ENCODE assay signal across 13 cellular contexts in the genomic region with DNA sequence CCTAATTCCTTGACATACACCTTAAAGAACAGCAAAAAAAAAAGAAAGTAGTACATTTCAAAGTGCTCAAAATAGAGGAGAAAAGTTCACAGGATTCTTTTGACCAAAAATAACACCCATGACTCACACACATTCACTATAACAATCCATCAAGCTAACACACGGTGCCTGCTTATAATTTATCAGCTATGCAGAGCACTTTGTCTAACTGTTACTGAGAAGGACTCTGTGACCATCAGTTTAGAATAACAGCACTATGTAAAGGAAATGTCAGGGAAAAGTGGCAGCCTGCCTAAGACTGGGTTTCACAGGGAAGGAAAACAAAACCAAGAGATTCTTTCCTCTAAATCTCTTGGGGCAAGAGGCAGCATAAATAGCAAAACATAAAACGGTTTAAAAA. TPM values are rescaled to one million over a fixed set of nuclear protein-coding genes. Genes with fewer than 3 reads are reported as not detected.
DNase-seq lines count a peak whose midpoint lies in the region; ATAC-seq and TF ChIP-seq lines count a peak whose summit lies in the region.
"Had no signal": no experiment of that assay in that cellular context is flagged by ENCODE, and none has a peak within 500 bp of the region (broad histone marks: within the 10 kb centered on the region; RNA-seq: fewer than 3 reads in every experiment).

No MANE protein-coding gene starts in this region.

- no peak overlapping the region for H3K9ac ChIP-seq in colonic mucosa (ENCODE audit: low read depth in 2 of 2, low read length in 2 of 2)
- no peak overlapping the region for H3K9ac ChIP-seq in trophoblast cell (ENCODE audit: low read length)

- no peak overlapping the region for H2AFZ ChIP-seq in trophoblast cell (ENCODE audit: insufficient read depth, low read length, poor library complexity)

- no peak overlapping the region for H3K14ac ChIP-seq in trophoblast cell (ENCODE audit: low read length)

- H2BK120ac ChIP-seq in trophoblast cell (ENCODE audit: insufficient read depth, low read length, poor library complexity) = no peak overlapping the region

- H4K91ac ChIP-seq in trophoblast cell (ENCODE audit: low read depth, low read length) = no peak overlapping the region

- H3K36me3 ChIP-seq in colonic mucosa = no peaks in the 10 kb centered on the region
- no peaks in the 10 kb centered on the region for H3K36me3 ChIP-seq in thyroid gland
- no peaks in the 10 kb centered on the region for H3K36me3 ChIP-seq in upper lobe of left lung
- no peaks in the 10 kb centered on the region for H3K36me3 ChIP-seq in trophoblast cell (ENCODE audit: control insufficient read depth in 1 of 2, insufficient read depth in 2 of 2, low read length in 2 of 2)
- H3K36me3 ChIP-seq: adrenal gland, HAP-1, ovary had no signal

- WGBS in thyroid gland, 2 donors = 14 to 22% methylated on average over 2 of the region's 2 CpGs
- WGBS in upper lobe of left lung, 2 donors = 22 to 23% methylated on average over 2 of the region's 2 CpGs
- no CpG with 5 or more reads among the region's 2 CpGs for WGBS in trophoblast cell (ENCODE audit: extremely low coverage, insufficient coverage, insufficient read length)

- H3K4ac ChIP-seq in trophoblast cell (ENCODE audit: low read depth, low read length) = no peak overlapping the region

- TF ChIP-seq POLR2A in thyroid gland (IDR thresholded peaks at IDR 0.05) (no peak), upper lobe of left lung (IDR thresholded peaks at IDR 0.05) (no peak)

- H3K79me2 ChIP-seq in trophoblast cell (ENCODE audit: control insufficient read depth, insufficient read depth, low read length, poor library complexity) = no peaks in the 10 kb centered on the region

- H3K23ac ChIP-seq in trophoblast cell (ENCODE audit: low read length) = no peak overlapping the region

- no peak overlapping the region for H4K8ac ChIP-seq in trophoblast cell (ENCODE audit: low read depth, low read length)

- H3K4me3 ChIP-seq in colonic mucosa (no peak overlapping the region), thyroid gland (replicated peaks in 1 of 3) (no peak overlapping the region), upper lobe of left lung (no peak overlapping the region), trophoblast cell (ENCODE audit: low read depth, low read length) (no peak overlapping the region)
- H3K4me3 ChIP-seq: adrenal gland, HAP-1, ovary had no signal

- no peaks in the 10 kb centered on the region for H3K79me1 ChIP-seq in trophoblast cell (ENCODE audit: low read length)

- no peak overlapping the region for H2BK12ac ChIP-seq in trophoblast cell (ENCODE audit: low read length)

- H3K18ac ChIP-seq in trophoblast cell (ENCODE audit: low read length) = no peak overlapping the region

- ATAC-seq in upper lobe of left lung (ENCODE audit: low FRiP score in 2 of 2) = no peak

- intact Hi-C loops in colonic mucosa (cut with DNase I) (no loop called here), thyroid gland (cut with DNase I) (no loop called here)

- TF ChIP-seq CTCF in colonic mucosa (IDR thresholded peaks at IDR 0.05) (no peak), thyroid gland (IDR thresholded peaks at IDR 0.05) (no peak), upper lobe of left lung (IDR thresholded peaks at IDR 0.05) (no peak)

- H3K9me3 ChIP-seq in colonic mucosa (no peaks in the 10 kb centered on the region), thyroid gland (no peaks in the 10 kb centered on the region), upper lobe of left lung (peaks cover 0 to under 1% (median 0%) of the 10 kb centered on the region in 4 donors), trophoblast cell (ENCODE audit: insufficient read depth, low read depth, low read length) (no peaks in the 10 kb centered on the region)
- H3K9me3 ChIP-seq: adrenal gland, HAP-1, ovary had no signal

- no peak overlapping the region for H3K4me2 ChIP-seq in trophoblast cell (ENCODE audit: low read length)

- H3K27me3 ChIP-seq in colonic mucosa (no peaks in the 10 kb centered on the region), thyroid gland (no peaks in the 10 kb centered on the region), upper lobe of left lung (no peaks in the 10 kb centered on the region), trophoblast cell (ENCODE audit: insufficient read depth, low read length) (no peaks in the 10 kb centered on the region)
- H3K27me3 ChIP-seq: adrenal gland, ovary had no signal

- no peak overlapping the region for H2BK5ac ChIP-seq in trophoblast cell (ENCODE audit: low read depth, low read length, poor library complexity)

- DNase-seq in HCEC 1CT (peak; percentile 51), colonic mucosa (no peak), kidney glomerular epithelial cell (lab: John Stamatoyannopoulos, UW) (peak; percentile 27), thyroid gland (no peak), upper lobe of left lung (no peak), trophoblast cell (no peak), NCI-H2107 (lab: John Stamatoyannopoulos, UW) (no peak)
- DNase-seq in activated effector memory CD4-positive, alpha-beta T cell treated with Interleukin-2 at 50 U/mL for 16 hours = no peak
- DNase-seq: activated CD8-positive, alpha-beta memory T cell treated with anti-CD3 and anti-CD28 coated beads for 24 hours; NCI-H2227 treated with DMSO at 0.1 percent for 48 hours; ovary had no signal

- H4K12ac ChIP-seq in trophoblast cell (ENCODE audit: low read depth, low read length) = no peak overlapping the region

- H2AK5ac ChIP-seq in trophoblast cell (ENCODE audit: low read length) = no peak overlapping the region

- H3K27ac ChIP-seq in colonic mucosa (peak overlapping the region; percentile 3), thyroid gland (peak overlapping the region in 2 of 3 donors; percentile 11 to 24), upper lobe of left lung (peak overlapping the region in 1 of 4 donors; percentile 11), trophoblast cell (ENCODE audit: low read depth, low read length) (no peak overlapping the region)
- H3K27ac ChIP-seq: adrenal gland had no signal

- no peaks in the 10 kb centered on the region for H3K4me1 ChIP-seq in colonic mucosa
- peaks cover 6 to 45% of the 10 kb centered on the region in 2 donors for H3K4me1 ChIP-seq in thyroid gland
- peaks cover 0 to 10% (median 5%) of the 10 kb centered on the region in 4 donors for H3K4me1 ChIP-seq in upper lobe of left lung
- peaks cover 0 to 2% of the 10 kb centered on the region in 2 experiments for H3K4me1 ChIP-seq in trophoblast cell (ENCODE audit: control insufficient read depth in 1 of 2, insufficient read depth in 2 of 2, low read length in 2 of 2)
- H3K4me1 ChIP-seq: HAP-1 had no signal

- no peak for TF ChIP-seq EP300 in upper lobe of left lung (IDR thresholded peaks at IDR 0.05)

RNA-seq across cellular contexts. Expression of a gene that starts 54.8 kb away (rescaled TPM):
- total RNA-seq in colonic mucosa (10 to 100 TPM; 13.3 to 13.5 TPM), thyroid gland (10 to 100 TPM; 19.3 to 29.2 (median 21.8) TPM), upper lobe of left lung (10 to 100 TPM; 13.4 to 31.3 (median 22.3) TPM)
- polyA plus RNA-seq in trophoblast cell (2013) = 4.3 and 4.4 TPM in 2 replicates

Comparison
In these comparisons a context has a peak if more than half of its experiments do, and no peak if none do; other contexts are left out.
1. DNase-seq: peak in HCEC 1CT (single experiment) and kidney glomerular epithelial cell (single experiment); none in colonic mucosa (single experiment), thyroid gland (0 of 2), upper lobe of left lung (0 of 2), trophoblast cell (0 of 2), activated effector memory CD4-positive, alpha-beta T cell treated with Interleukin-2 at 50 U/mL for 16 hours (single experiment) and NCI-H2107 (single experiment).